In the genomic region with DNA sequence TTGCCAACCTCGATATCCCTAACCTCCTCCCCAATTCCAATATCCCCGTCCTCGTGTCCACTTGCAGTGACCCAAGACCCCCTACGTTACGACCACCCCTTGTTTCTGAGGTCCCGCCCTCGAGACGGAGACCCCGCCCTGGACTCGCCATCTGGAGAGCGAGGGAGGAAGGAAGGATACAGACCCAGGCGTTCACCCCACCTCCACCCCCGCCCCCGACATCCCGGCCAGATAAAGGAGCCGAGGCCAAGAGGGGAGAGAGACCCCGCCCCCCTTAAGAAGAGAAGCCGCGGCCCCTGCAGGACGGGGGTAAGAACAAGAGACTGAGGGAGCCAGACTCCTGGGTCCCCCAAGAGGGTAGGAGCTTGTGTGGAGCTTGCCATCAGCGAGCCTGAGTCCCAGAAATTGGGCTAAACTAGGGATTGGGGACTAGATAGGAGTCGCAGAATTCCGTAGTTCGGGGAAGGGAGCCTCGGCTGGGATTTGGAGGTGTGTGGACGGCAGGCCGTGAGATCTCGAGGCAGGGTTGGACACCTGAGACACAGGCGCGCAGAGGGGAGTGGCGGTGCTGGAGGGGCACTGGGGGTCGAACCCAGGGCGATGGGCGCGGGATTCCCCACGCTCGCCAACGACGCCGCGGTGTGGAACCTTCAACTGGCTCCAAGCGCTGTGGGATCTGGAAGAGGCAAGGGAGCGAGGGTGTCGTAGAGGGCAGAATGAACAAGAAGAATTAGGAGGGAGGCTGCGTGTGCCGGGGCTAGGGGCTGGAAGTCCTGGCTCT, we compare ENCODE assay signal across 10 cellular contexts. TPM values are rescaled to one million over a fixed set of nuclear protein-coding genes. Genes with fewer than 3 reads are reported as not detected.
DNase-seq lines count a peak whose midpoint lies in the region; ATAC-seq, FAIRE-seq and TF ChIP-seq lines count a peak whose summit lies in the region.
"Had no signal": no experiment of that assay in that cellular context is flagged by ENCODE, and none has a peak within 500 bp of the region (broad histone marks: within the 10 kb centered on the region; RNA-seq: fewer than 3 reads in every experiment).

A gene with protein sequence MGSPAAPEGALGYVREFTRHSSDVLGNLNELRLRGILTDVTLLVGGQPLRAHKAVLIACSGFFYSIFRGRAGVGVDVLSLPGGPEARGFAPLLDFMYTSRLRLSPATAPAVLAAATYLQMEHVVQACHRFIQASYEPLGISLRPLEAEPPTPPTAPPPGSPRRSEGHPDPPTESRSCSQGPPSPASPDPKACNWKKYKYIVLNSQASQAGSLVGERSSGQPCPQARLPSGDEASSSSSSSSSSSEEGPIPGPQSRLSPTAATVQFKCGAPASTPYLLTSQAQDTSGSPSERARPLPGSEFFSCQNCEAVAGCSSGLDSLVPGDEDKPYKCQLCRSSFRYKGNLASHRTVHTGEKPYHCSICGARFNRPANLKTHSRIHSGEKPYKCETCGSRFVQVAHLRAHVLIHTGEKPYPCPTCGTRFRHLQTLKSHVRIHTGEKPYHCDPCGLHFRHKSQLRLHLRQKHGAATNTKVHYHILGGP (plus strand): TSS at position 260 of the 781 bp plus-strand sequence. CDS start 622 bp downstream, outside the sequence.

- peak within 1 kb of the TSS; percentile 24 to 47; a peak in 2 of 4 replicates for H3K4me3 ChIP-seq in SK-N-SH (ENCODE audit: low read depth in 2 of 2, low read length in 1 of 2)
- H3K4me3 ChIP-seq in bronchial epithelial cell (ENCODE audit: low read depth, low read length): peak within 1 kb of the TSS; percentile 30
- H3K4me3 ChIP-seq in thymus (ENCODE audit: low read length): peak within 1 kb of the TSS; percentile 35

- TF ChIP-seq RAD21 in SK-N-SH (IDR thresholded peaks at IDR 0.05; ENCODE audit: low read length): no peak

- POLR2A ChIA-PET in SK-N-SH (lab: Yijun Ruan, JAX): interaction anchor here (2.0 kb wide), 1 partner anchor 12 kb away, joined by 8 read pairs; a partner anchor contains a TSS

- peak within 1 kb of the TSS; percentile 94; the same call in 1 of the 2 replicates for H2AFZ ChIP-seq in SK-N-SH (ENCODE audit: low read depth)

- no peaks in the 10 kb centered on the region for H4K20me1 ChIP-seq in SK-N-SH (ENCODE audit: insufficient read depth)

- H3K4me1 ChIP-seq in SK-N-SH (ENCODE audit: control insufficient read depth in 1 of 2, insufficient read depth in 2 of 2, low read depth in 1 of 2, low read length in 1 of 2): peaks cover 5 to 30% of the 10 kb centered on the region in 2 experiments; a peak in 2 of 4 replicates
- peaks cover 4% of the 10 kb centered on the region for H3K4me1 ChIP-seq in thymus (ENCODE audit: control insufficient read depth, insufficient read depth, low read length)

- ATAC-seq in SK-N-SH treated with all-trans-retinoic acid at 6 μM for 48 hours: no peak
- peak; percentile 2 for ATAC-seq in left colon

- H3K27ac ChIP-seq in SK-N-SH (ENCODE audit: low read depth in 2 of 2, low read length in 1 of 2) (no peak within 1 kb of the TSS), thymus (ENCODE audit: low read depth) (peak within 1 kb of the TSS; percentile 49)

- H3K4me2 ChIP-seq in SK-N-SH: peak within 1 kb of the TSS; percentile 52; the same call in 1 of the 2 replicates

- DNase-seq in SK-N-SH (no peak), bronchial epithelial cell (ENCODE audit: low read depth) (no peak), left colon (no peak), NCI-H1436 treated with DMSO at 0.1 percent for 48 hours (lab: John Stamatoyannopoulos, UW) (no peak), anterior cingulate cortex (lab: John Stamatoyannopoulos, UW) (no peak), HT-29 (ENCODE audit: low spot score) (no peak)

- no peak within 1 kb of the TSS for H3K9ac ChIP-seq in SK-N-SH

- CTCF ChIA-PET in SK-N-SH (lab: Yijun Ruan, JAX): interaction anchor here (0.6 to 8.6 kb wide), 10 partner anchors 8 to 1199 kb away, joined by 3 to 64 read pairs (median 8); a partner anchor contains a TSS

- TF ChIP-seq EP300 in SK-N-SH (IDR thresholded peaks at IDR 0.05; ENCODE audit: borderline replicate concordance in 1 of 2, low read depth in 1 of 2, low read length in 1 of 2): no peak

- intact Hi-C loops in left colon (cut with DNase I, micrococcal nuclease): no loop called here

- no peak for FAIRE-seq in bronchial epithelial cell (lab: Jason Lieb, UNC)
- FAIRE-seq: A204.1 had no signal

- H3K36me3 ChIP-seq in SK-N-SH (replicated peaks in 1 of 2; ENCODE audit: control insufficient read depth in 1 of 2, insufficient read depth in 2 of 2, low read length in 1 of 2) (no peaks in the 10 kb centered on the region), bronchial epithelial cell (ENCODE audit: control insufficient read depth, insufficient read depth, low read length) (no peaks in the 10 kb centered on the region), thymus (ENCODE audit: control insufficient read depth, insufficient read depth) (no peaks in the 10 kb centered on the region)

- 55% methylated on average over 46 of the region's 46 CpGs for WGBS in SK-N-SH (ENCODE audit: low lambda C conversion rate)
- WGBS in thymus: 13% methylated on average over 46 of the region's 46 CpGs

- H3K79me2 ChIP-seq in SK-N-SH (ENCODE audit: insufficient read depth): no peaks in the 10 kb centered on the region

- peaks cover 15% of the 10 kb centered on the region for H3F3A ChIP-seq in SK-N-SH (replicated peaks; ENCODE audit: insufficient read depth)

- H3K27me3 ChIP-seq in SK-N-SH (ENCODE audit: insufficient read depth) (no peaks in the 10 kb centered on the region), bronchial epithelial cell (ENCODE audit: control insufficient read depth, insufficient read depth, low read length) (peaks cover 5% of the 10 kb centered on the region), thymus (ENCODE audit: control insufficient read depth, insufficient read depth) (peaks cover 30% of the 10 kb centered on the region)

- H3K9me3 ChIP-seq in SK-N-SH (no peaks in the 10 kb centered on the region), thymus (ENCODE audit: control insufficient read depth) (no peaks in the 10 kb centered on the region)

- H3K9me2 ChIP-seq in SK-N-SH: no peaks in the 10 kb centered on the region

- TF ChIP-seq CTCF in SK-N-SH (IDR thresholded peaks at IDR 0.05) (no peak), bronchial epithelial cell (IDR thresholded peaks at IDR 0.05; ENCODE audit: insufficient read depth, low read length, severe bottlenecking) (no peak)

TF ChIP-seq in SK-N-SH, 30 proteins besides CTCF, POLR2A, EP300 and RAD21 (continues in another document):
- TF ChIP-seq TEAD4 (IDR thresholded peaks at IDR 0.05; ENCODE audit: borderline replicate concordance, insufficient read depth) (no peak), FOSL2 (IDR thresholded peaks at IDR 0.05; ENCODE audit: borderline replicate concordance, low read depth) (no peak), GATA2 (CRISPR knock-in tag; IDR thresholded peaks at IDR 0.05) (no peak), CHD2 (IDR thresholded peaks at IDR 0.05; ENCODE audit: low read length, partially characterized antibody) (no peak), JUND (IDR thresholded peaks at IDR 0.05) (no peak), GABPA (IDR thresholded peaks at IDR 0.05; ENCODE audit: low read depth) (no peak), MXI1 (IDR thresholded peaks at IDR 0.05; ENCODE audit: low read depth, low read length) (no peak), RXRA (IDR thresholded peaks at IDR 0.05; ENCODE audit: borderline replicate concordance, low read depth) (no peak), NFIC (IDR thresholded peaks at IDR 0.05; ENCODE audit: borderline replicate concordance) (no peak)
- TF ChIP-seq, protein P1, sequence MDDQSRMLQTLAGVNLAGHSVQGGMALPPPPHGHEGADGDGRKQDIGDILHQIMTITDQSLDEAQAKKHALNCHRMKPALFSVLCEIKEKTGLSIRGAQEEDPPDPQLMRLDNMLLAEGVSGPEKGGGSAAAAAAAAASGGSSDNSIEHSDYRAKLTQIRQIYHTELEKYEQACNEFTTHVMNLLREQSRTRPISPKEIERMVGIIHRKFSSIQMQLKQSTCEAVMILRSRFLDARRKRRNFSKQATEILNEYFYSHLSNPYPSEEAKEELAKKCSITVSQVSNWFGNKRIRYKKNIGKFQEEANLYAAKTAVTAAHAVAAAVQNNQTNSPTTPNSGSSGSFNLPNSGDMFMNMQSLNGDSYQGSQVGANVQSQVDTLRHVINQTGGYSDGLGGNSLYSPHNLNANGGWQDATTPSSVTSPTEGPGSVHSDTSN (IDR thresholded peaks at IDR 0.05): no peak

TF ChIP-seq in SK-N-SH treated with all-trans-retinoic acid at 6 μM for 48 hours, 23 proteins besides CTCF, POLR2A, EP300 and RAD21 (continues in another document):
- TF ChIP-seq, protein P2, sequence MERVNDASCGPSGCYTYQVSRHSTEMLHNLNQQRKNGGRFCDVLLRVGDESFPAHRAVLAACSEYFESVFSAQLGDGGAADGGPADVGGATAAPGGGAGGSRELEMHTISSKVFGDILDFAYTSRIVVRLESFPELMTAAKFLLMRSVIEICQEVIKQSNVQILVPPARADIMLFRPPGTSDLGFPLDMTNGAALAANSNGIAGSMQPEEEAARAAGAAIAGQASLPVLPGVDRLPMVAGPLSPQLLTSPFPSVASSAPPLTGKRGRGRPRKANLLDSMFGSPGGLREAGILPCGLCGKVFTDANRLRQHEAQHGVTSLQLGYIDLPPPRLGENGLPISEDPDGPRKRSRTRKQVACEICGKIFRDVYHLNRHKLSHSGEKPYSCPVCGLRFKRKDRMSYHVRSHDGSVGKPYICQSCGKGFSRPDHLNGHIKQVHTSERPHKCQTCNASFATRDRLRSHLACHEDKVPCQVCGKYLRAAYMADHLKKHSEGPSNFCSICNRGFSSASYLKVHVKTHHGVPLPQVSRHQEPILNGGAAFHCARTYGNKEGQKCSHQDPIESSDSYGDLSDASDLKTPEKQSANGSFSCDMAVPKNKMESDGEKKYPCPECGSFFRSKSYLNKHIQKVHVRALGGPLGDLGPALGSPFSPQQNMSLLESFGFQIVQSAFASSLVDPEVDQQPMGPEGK (CRISPR knock-in tag; IDR thresholded peaks at IDR 0.05; ENCODE audit: borderline replicate concordance): no peak

RNA-seq across cellular contexts. Expression of the gene that starts here (rescaled TPM):
- polyA plus RNA-seq in SK-N-SH (2012; rRNA removed) (0.02 TPM in 1 of 2 replicates, not detected in the other), thymus (2.4 TPM)
- polyA plus RNA-seq in SK-N-SH (2012; cell fraction: cytosol; rRNA removed): 0.01 TPM in 2 replicates
- polyA plus RNA-seq in SK-N-SH (2012; cell fraction: nucleus; rRNA removed): 0.02 and 0.05 TPM in 2 replicates
- total RNA-seq in bronchial epithelial cell (not detected in 2 replicates), left colon (1 to 10 TPM; 2.0 to 2.6 TPM)
- total RNA-seq in HT-29 (2014; rRNA removed; shearing (Covaris generic)): not detected in 2 replicates
- total RNA-seq: LHCN-M2 had no signal
